Comparison of ENCODE assay signal across 10 cellular contexts in the genomic region with DNA sequence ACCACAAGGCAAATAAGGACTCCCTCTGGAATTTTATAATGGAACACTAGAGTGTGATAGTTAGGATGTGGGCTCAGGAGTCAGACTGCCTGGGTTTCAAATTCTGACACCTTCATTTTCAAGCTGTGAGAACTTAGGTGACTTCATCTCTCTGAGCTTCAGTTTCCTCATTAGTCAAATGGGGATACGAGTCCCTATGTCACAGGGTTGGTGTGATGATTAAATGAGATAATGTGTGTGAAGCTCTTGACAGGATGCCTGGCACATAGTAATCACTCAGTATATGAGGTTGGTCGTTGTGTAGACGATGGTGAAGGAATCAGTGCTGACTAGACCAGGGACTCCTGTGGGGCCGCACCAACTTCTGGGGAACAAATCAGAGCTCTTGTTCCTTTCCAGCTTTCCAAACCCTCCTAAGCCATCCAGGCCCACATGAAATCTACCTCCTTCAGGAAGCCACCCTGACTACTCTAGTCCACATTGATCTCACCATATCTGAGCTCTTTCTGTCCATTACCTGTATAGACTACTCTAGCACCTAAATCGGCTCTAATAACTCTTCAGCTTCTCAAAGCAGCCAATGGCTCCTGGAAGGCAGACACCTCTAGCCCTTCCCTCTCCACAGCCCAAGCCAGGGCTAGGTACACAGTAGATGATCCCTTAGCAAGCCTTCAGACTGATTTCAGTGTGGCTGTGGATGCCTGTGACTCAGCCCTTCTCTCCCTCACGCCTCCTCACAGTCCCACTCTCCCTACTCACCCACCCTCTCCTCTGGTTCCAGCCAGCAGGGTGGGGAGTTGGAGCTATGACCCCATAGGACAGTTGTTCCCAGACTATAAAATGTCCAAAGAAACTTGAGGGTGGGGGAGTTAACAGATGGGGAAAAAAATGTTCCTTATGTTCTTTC. TPM values are rescaled to one million over a fixed set of nuclear protein-coding genes. Genes with fewer than 3 reads are reported as not detected.
DNase-seq lines count a peak whose midpoint lies in the region; ATAC-seq and TF ChIP-seq lines count a peak whose summit lies in the region.
"Had no signal": no experiment of that assay in that cellular context is flagged by ENCODE, and none has a peak within 500 bp of the region (broad histone marks: within the 10 kb centered on the region; RNA-seq: fewer than 3 reads in every experiment).

No MANE protein-coding gene starts in this region.

- H3K9me3 ChIP-seq in Caco-2 (no peaks in the 10 kb centered on the region), HCT116 (ENCODE audit: control insufficient read depth in 1 of 2, insufficient read depth in 1 of 2, low read depth in 1 of 2, low read length in 2 of 2) (no peaks in the 10 kb centered on the region)

- peaks cover 12% of the 10 kb centered on the region for H3K4me1 ChIP-seq in Caco-2
- H3K4me1 ChIP-seq in HCT116 (ENCODE audit: control insufficient read depth in 1 of 2, insufficient read depth in 2 of 2, low read length in 2 of 2) = peaks cover 4 to 28% of the 10 kb centered on the region in 2 experiments; a peak in 3 of 4 replicates

- no peak overlapping the region for H2AFZ ChIP-seq in HCT116 (ENCODE audit: low read depth, low read length, poor library complexity, severe bottlenecking)

- H3K36me3 ChIP-seq in Caco-2 (ENCODE audit: control insufficient read depth, insufficient read depth, low read length) = no peaks in the 10 kb centered on the region; the same call in 1 of the 2 replicates
- 0 out of 4 replicates have a peak, but pooled peaks cover 0 to 3% of the 10 kb centered on the region in 2 experiments for H3K36me3 ChIP-seq in HCT116 (ENCODE audit: control insufficient read depth in 1 of 2, insufficient read depth in 2 of 2, low read length in 2 of 2)

- BruUV-seq in Caco-2 (replicated peaks; lab: Mats Ljungman, UMichigan) = TSS peak; percentile 10
- BruUV-seq in HCT116 (replicated peaks; lab: Mats Ljungman, UMichigan) = TSS peak; percentile 30

- no peak for TF ChIP-seq RAD21 in HCT116 (IDR thresholded peaks at IDR 0.05; ENCODE audit: low read depth)

- H3K79me2 ChIP-seq in HCT116 (ENCODE audit: insufficient read depth, low read length) = no peaks in the 10 kb centered on the region

- DNase-seq in Caco-2 = no peak
- DNase-seq in HCT116 (ENCODE audit: low read depth, low spot score) = no peak
- peak; percentile 32 for DNase-seq in activated T-helper 2 cell treated with anti-CD3 and anti-CD28 coated beads, Interferon-gamma antibody, Interleukin-2, Interleukin-4, amounts not matched to agents 10 μg/mL and 5 μg/mL and 100 μg/mL, durations not matched to agents 14 hours and 24 hours and 36 hours (ENCODE audit: low spot score)
- peak; percentile 52 for DNase-seq in kidney glomerular epithelial cell (lab: John Stamatoyannopoulos, UW)
- no peak for DNase-seq in NCI-H1694 (lab: John Stamatoyannopoulos, UW)
- DNase-seq in NCI-H748 (lab: John Stamatoyannopoulos, UW; ENCODE audit: unreplicated experiment) = no peak
- DNase-seq: DND-41, WERI-Rb-1 had no signal

- CTCF ChIA-PET in Caco-2 (lab: Charles Lee) (interaction anchor here (1.4 to 1.7 kb wide), 2 partner anchors 72 to 86 kb away, joined by 3 to 7 read pairs; no protein-coding TSS in a partner anchor), HCT116 (lab: Charles Lee) (interaction anchor here (1.2 to 1.6 kb wide), 2 partner anchors 10 to 12 kb away, joined by 3 to 6 read pairs; no protein-coding TSS in a partner anchor)

- H3K4me3 Mint-ChIP-seq in Caco-2 (ENCODE audit: unreplicated experiment) = no peak overlapping the region
- H3K4me3 Mint-ChIP-seq in activated T-helper 2 cell treated with anti-CD3 and anti-CD28 coated beads, Interferon-gamma antibody, Interleukin-2, Interleukin-4, amounts not matched to agents 10 μg/mL and 5 μg/mL and 100 μg/mL, durations not matched to agents 14 hours and 24 hours and 36 hours (ENCODE audit: low read depth) = no peak overlapping the region

- H3K9me2 ChIP-seq in HCT116 (ENCODE audit: insufficient read depth) = no peaks in the 10 kb centered on the region

- no peak for TF ChIP-seq CTCF in Caco-2 (IDR thresholded peaks at IDR 0.05; ENCODE audit: insufficient read depth in 1 of 2, low read depth in 1 of 2, low read length in 1 of 2, severe bottlenecking in 1 of 2, unreplicated experiment in 1 of 2)
- no peak for TF ChIP-seq CTCF in HCT116 (IDR thresholded peaks at IDR 0.05 in 2 of 3, conservative IDR thresholded peaks at IDR 0.05 in 1 of 3; ENCODE audit: borderline replicate concordance in 1 of 3, insufficient read depth in 1 of 3, low read depth in 2 of 3, low read length in 2 of 3)

- H3K27me3 ChIP-seq in Caco-2 (replicated peaks; ENCODE audit: control insufficient read depth, insufficient read depth, low read length) = no peaks in the 10 kb centered on the region
- no peaks in the 10 kb centered on the region for H3K27me3 ChIP-seq in HCT116 (ENCODE audit: insufficient read depth, low read length)

- no peak overlapping the region for H3K9ac ChIP-seq in HCT116 (ENCODE audit: low read length)

- no peak overlapping the region for H3K27ac ChIP-seq in HCT116 (ENCODE audit: low read depth, low read length)
- H3K27ac ChIP-seq: WERI-Rb-1 had no signal

- RAD21 ChIA-PET in HCT116 (lab: Charles Lee; ENCODE audit: low non-redundant PET in 1 of 2, low total read pairs in 2 of 2, uncharacterized antibody in 2 of 2, unreplicated experiment in 2 of 2) = no interaction called here

- POLR2A ChIA-PET in Caco-2 (lab: Charles Lee) (no interaction called here), HCT116 (lab: Charles Lee) (no interaction called here)

- H3K27ac Mint-ChIP-seq in Caco-2 (ENCODE audit: unreplicated experiment) = no peak overlapping the region
- peak overlapping the region; percentile 14 for H3K27ac Mint-ChIP-seq in activated T-helper 2 cell treated with anti-CD3 and anti-CD28 coated beads, Interferon-gamma antibody, Interleukin-2, Interleukin-4, amounts not matched to agents 10 μg/mL and 5 μg/mL and 100 μg/mL, durations not matched to agents 14 hours and 24 hours and 36 hours

- peaks cover 7% of the 10 kb centered on the region for H3K36me3 Mint-ChIP-seq in Caco-2 (ENCODE audit: insufficient read depth, unreplicated experiment)
- H3K36me3 Mint-ChIP-seq in activated T-helper 2 cell treated with anti-CD3 and anti-CD28 coated beads, Interferon-gamma antibody, Interleukin-2, Interleukin-4, amounts not matched to agents 10 μg/mL and 5 μg/mL and 100 μg/mL, durations not matched to agents 14 hours and 24 hours and 36 hours (ENCODE audit: low read depth) = peaks cover 6% of the 10 kb centered on the region

- intact Hi-C loops in Caco-2 (cut with micrococcal nuclease; ENCODE audit: unreplicated experiment) = no loop called here
- intact Hi-C loops in HCT116 (cut with micrococcal nuclease) = no loop called here
- intact Hi-C loops in activated T-helper 2 cell treated with anti-CD3 and anti-CD28 coated beads, Interferon-gamma antibody, Interleukin-2, Interleukin-4, amounts not matched to agents 10 μg/mL and 5 μg/mL and 100 μg/mL, durations not matched to agents 14 hours and 24 hours and 36 hours (cut with micrococcal nuclease) = loop anchor here (1.0 to 2.0 kb wide), 4 partner anchors 12 to 73 kb away; no protein-coding TSS in a partner anchor

- H3K4me1 Mint-ChIP-seq in Caco-2 (ENCODE audit: low read depth, unreplicated experiment) = peaks cover 6% of the 10 kb centered on the region
- H3K4me1 Mint-ChIP-seq in activated T-helper 2 cell treated with anti-CD3 and anti-CD28 coated beads, Interferon-gamma antibody, Interleukin-2, Interleukin-4, amounts not matched to agents 10 μg/mL and 5 μg/mL and 100 μg/mL, durations not matched to agents 14 hours and 24 hours and 36 hours (ENCODE audit: low read depth) = peaks cover 39% of the 10 kb centered on the region

- no peaks in the 10 kb centered on the region for H3K27me3 Mint-ChIP-seq in Caco-2 (ENCODE audit: insufficient read depth, unreplicated experiment)
- peaks cover 35% of the 10 kb centered on the region for H3K27me3 Mint-ChIP-seq in activated T-helper 2 cell treated with anti-CD3 and anti-CD28 coated beads, Interferon-gamma antibody, Interleukin-2, Interleukin-4, amounts not matched to agents 10 μg/mL and 5 μg/mL and 100 μg/mL, durations not matched to agents 14 hours and 24 hours and 36 hours (ENCODE audit: low read depth)

- H4K20me1 ChIP-seq in HCT116 (ENCODE audit: insufficient read depth) = no peaks in the 10 kb centered on the region

- no peak for TF ChIP-seq POLR2A in HCT116 (IDR thresholded peaks at IDR 0.05; ENCODE audit: borderline replicate concordance, extremely low read depth, insufficient read depth, insufficient read length)

- peak overlapping the region; percentile 45 for H3K4me2 ChIP-seq in HCT116 (ENCODE audit: low read length)

- H3K4me3 ChIP-seq in Caco-2 (ENCODE audit: low read depth, low read length) = no peak overlapping the region
- no peak overlapping the region for H3K4me3 ChIP-seq in HCT116 (replicated peaks in 1 of 2; ENCODE audit: low read depth in 1 of 2, low read length in 2 of 2)

- no peaks in the 10 kb centered on the region for H3K9me3 Mint-ChIP-seq in Caco-2 (ENCODE audit: unreplicated experiment)
- H3K9me3 Mint-ChIP-seq in activated T-helper 2 cell treated with anti-CD3 and anti-CD28 coated beads, Interferon-gamma antibody, Interleukin-2, Interleukin-4, amounts not matched to agents 10 μg/mL and 5 μg/mL and 100 μg/mL, durations not matched to agents 14 hours and 24 hours and 36 hours = no peaks in the 10 kb centered on the region

- no peak for ATAC-seq in HCT116
- no peak for ATAC-seq in HG03097 (IDR thresholded peaks at IDR 0.05; ENCODE audit: low FRiP score, unreplicated experiment)
- ATAC-seq in GM21717 (IDR thresholded peaks at IDR 0.05; ENCODE audit: unreplicated experiment) = no peak

TF ChIP-seq in HCT116, 20 proteins besides CTCF, POLR2A, EP300 and RAD21:
- TF ChIP-seq JUND (IDR thresholded peaks at IDR 0.05) (no peak), EZH2phosphoT487 (IDR thresholded peaks at IDR 0.05; ENCODE audit: borderline replicate concordance) (no peak), SIN3A (IDR thresholded peaks at IDR 0.05; ENCODE audit: low read depth) (no peak), CBX3 (IDR thresholded peaks at IDR 0.05; ENCODE audit: low read depth) (no peak)

RNA-seq across cellular contexts. Expression of gene TCF7, which starts 2.5 kb away (rescaled TPM):
- total RNA-seq in Caco-2 (2022) = 36.2 and 36.5 TPM in 2 replicates
- 17.8 TPM for total RNA-seq in HCT116 (2021; ENCODE audit: unreplicated experiment)
- polyA plus RNA-seq in HCT116 (2012) = 11.1 and 11.3 TPM in 2 replicates
- total RNA-seq in activated T-helper 2 cell treated with anti-CD3 and anti-CD28 coated beads, Interferon-gamma antibody, Interleukin-2, Interleukin-4, amounts not matched to agents 10 μg/mL and 5 μg/mL and 100 μg/mL, durations not matched to agents 14 hours and 24 hours and 36 hours = 8.4 and 10.0 TPM in 2 replicates

Comparison
In these comparisons a context has a peak if more than half of its experiments do, and no peak if none do; other contexts are left out.
1. DNase-seq: peak in activated T-helper 2 cell treated with anti-CD3 and anti-CD28 coated beads, Interferon-gamma antibody, Interleukin-2, Interleukin-4, amounts not matched to agents 10 μg/mL and 5 μg/mL and 100 μg/mL, durations not matched to agents 14 hours and 24 hours and 36 hours (single experiment) and kidney glomerular epithelial cell (single experiment); none in Caco-2 (0 of 2), HCT116 (single experiment), NCI-H1694 (single experiment) and NCI-H748 (single experiment).